1 cellular context compared by ENCODE assay signal in the genomic region with DNA sequence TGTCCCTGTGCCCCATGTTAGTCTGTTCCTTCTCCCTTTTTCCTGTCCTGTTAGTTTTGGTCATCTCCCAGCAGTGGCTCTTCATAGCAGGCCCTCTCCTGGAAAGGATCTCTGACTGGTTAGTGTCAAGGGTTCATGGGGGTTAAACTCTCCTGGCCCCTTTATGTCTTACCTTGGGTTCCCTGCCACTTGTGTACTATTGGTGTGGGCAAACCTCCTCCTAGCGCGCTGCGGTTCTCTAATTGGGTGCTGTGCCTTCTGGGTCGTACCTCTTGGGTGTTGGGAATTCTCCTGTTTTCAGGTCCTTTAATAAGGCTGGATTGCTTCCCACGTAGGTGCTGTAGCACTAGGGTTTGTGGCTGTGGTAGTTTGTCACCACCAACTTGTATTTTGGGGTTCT.
TF ChIP-seq lines count a peak whose summit lies in the region.

No MANE protein-coding gene starts in this region.

TF ChIP-seq in GM23338, 12 proteins besides CTCF, POLR2A, EP300 and RAD21 (continued from another document):
- TF ChIP-seq, protein P1, sequence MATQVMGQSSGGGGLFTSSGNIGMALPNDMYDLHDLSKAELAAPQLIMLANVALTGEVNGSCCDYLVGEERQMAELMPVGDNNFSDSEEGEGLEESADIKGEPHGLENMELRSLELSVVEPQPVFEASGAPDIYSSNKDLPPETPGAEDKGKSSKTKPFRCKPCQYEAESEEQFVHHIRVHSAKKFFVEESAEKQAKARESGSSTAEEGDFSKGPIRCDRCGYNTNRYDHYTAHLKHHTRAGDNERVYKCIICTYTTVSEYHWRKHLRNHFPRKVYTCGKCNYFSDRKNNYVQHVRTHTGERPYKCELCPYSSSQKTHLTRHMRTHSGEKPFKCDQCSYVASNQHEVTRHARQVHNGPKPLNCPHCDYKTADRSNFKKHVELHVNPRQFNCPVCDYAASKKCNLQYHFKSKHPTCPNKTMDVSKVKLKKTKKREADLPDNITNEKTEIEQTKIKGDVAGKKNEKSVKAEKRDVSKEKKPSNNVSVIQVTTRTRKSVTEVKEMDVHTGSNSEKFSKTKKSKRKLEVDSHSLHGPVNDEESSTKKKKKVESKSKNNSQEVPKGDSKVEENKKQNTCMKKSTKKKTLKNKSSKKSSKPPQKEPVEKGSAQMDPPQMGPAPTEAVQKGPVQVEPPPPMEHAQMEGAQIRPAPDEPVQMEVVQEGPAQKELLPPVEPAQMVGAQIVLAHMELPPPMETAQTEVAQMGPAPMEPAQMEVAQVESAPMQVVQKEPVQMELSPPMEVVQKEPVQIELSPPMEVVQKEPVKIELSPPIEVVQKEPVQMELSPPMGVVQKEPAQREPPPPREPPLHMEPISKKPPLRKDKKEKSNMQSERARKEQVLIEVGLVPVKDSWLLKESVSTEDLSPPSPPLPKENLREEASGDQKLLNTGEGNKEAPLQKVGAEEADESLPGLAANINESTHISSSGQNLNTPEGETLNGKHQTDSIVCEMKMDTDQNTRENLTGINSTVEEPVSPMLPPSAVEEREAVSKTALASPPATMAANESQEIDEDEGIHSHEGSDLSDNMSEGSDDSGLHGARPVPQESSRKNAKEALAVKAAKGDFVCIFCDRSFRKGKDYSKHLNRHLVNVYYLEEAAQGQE (IDR thresholded peaks at IDR 0.05; ENCODE audit: unreplicated experiment): no peak
- TF ChIP-seq JUNB (IDR thresholded peaks at IDR 0.05; ENCODE audit: unreplicated experiment) (no peak), ZNF331 (CRISPR knock-in tag; IDR thresholded peaks at IDR 0.05; ENCODE audit: low read depth) (no peak), CREB1 (CRISPR knock-in tag; IDR thresholded peaks at IDR 0.05; ENCODE audit: low read depth) (no peak), POLR2AphosphoS5 (IDR thresholded peaks at IDR 0.05; ENCODE audit: low read depth) (no peak), STAT1 (IDR thresholded peaks at IDR 0.05; ENCODE audit: unreplicated experiment) (no peak), EZH2 (IDR thresholded peaks at IDR 0.05; ENCODE audit: low read depth, unreplicated experiment) (no peak)
- TF ChIP-seq, protein P2, sequence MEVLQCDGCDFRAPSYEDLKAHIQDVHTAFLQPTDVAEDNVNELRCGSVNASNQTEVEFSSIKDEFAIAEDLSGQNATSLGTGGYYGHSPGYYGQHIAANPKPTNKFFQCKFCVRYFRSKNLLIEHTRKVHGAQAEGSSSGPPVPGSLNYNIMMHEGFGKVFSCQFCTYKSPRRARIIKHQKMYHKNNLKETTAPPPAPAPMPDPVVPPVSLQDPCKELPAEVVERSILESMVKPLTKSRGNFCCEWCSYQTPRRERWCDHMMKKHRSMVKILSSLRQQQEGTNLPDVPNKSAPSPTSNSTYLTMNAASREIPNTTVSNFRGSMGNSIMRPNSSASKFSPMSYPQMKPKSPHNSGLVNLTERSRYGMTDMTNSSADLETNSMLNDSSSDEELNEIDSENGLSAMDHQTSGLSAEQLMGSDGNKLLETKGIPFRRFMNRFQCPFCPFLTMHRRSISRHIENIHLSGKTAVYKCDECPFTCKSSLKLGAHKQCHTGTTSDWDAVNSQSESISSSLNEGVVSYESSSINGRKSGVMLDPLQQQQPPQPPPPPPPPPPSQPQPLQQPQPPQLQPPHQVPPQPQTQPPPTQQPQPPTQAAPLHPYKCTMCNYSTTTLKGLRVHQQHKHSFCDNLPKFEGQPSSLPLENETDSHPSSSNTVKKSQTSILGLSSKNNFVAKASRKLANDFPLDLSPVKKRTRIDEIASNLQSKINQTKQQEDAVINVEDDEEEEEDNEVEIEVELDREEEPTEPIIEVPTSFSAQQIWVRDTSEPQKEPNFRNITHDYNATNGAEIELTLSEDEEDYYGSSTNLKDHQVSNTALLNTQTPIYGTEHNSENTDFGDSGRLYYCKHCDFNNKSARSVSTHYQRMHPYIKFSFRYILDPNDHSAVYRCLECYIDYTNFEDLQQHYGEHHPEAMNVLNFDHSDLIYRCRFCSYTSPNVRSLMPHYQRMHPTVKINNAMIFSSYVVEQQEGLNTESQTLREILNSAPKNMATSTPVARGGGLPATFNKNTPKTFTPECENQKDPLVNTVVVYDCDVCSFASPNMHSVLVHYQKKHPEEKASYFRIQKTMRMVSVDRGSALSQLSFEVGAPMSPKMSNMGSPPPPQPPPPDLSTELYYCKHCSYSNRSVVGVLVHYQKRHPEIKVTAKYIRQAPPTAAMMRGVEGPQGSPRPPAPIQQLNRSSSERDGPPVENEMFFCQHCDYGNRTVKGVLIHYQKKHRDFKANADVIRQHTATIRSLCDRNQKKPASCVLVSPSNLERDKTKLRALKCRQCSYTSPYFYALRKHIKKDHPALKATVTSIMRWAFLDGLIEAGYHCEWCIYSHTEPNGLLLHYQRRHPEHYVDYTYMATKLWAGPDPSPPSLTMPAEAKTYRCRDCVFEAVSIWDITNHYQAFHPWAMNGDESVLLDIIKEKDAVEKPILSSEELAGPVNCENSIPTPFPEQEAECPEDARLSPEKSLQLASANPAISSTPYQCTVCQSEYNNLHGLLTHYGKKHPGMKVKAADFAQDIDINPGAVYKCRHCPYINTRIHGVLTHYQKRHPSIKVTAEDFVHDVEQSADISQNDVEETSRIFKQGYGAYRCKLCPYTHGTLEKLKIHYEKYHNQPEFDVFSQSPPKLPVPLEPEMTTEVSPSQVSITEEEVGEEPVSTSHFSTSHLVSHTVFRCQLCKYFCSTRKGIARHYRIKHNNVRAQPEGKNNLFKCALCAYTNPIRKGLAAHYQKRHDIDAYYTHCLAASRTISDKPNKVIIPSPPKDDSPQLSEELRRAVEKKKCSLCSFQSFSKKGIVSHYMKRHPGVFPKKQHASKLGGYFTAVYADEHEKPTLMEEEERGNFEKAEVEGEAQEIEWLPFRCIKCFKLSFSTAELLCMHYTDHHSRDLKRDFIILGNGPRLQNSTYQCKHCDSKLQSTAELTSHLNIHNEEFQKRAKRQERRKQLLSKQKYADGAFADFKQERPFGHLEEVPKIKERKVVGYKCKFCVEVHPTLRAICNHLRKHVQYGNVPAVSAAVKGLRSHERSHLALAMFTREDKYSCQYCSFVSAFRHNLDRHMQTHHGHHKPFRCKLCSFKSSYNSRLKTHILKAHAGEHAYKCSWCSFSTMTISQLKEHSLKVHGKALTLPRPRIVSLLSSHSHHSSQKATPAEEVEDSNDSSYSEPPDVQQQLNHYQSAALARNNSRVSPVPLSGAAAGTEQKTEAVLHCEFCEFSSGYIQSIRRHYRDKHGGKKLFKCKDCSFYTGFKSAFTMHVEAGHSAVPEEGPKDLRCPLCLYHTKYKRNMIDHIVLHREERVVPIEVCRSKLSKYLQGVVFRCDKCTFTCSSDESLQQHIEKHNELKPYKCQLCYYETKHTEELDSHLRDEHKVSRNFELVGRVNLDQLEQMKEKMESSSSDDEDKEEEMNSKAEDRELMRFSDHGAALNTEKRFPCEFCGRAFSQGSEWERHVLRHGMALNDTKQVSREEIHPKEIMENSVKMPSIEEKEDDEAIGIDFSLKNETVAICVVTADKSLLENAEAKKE (CRISPR knock-in tag; IDR thresholded peaks at IDR 0.05): no peak
- TF ChIP-seq, protein P3, sequence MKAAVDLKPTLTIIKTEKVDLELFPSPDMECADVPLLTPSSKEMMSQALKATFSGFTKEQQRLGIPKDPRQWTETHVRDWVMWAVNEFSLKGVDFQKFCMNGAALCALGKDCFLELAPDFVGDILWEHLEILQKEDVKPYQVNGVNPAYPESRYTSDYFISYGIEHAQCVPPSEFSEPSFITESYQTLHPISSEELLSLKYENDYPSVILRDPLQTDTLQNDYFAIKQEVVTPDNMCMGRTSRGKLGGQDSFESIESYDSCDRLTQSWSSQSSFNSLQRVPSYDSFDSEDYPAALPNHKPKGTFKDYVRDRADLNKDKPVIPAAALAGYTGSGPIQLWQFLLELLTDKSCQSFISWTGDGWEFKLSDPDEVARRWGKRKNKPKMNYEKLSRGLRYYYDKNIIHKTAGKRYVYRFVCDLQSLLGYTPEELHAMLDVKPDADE (IDR thresholded peaks at IDR 0.05): no peak
